In genomic region chr2:223887127-223887526, GRCh38 we compare ENCODE assay signal across 2 cellular contexts.
TF ChIP-seq lines count a peak whose summit lies in the region.

No MANE protein-coding gene starts in this region.

TF ChIP-seq in IMR-90, 13 proteins besides CTCF, POLR2A, EP300 and RAD21:
- TF ChIP-seq CEBPB (IDR thresholded peaks at IDR 0.05; ENCODE audit: low read depth, low read length) (no peak), SMC3 (IDR thresholded peaks at IDR 0.05; ENCODE audit: low read depth, low read length) (no peak), MAZ (IDR thresholded peaks at IDR 0.05; ENCODE audit: borderline replicate concordance, low read depth, low read length) (no peak), CHD1 (IDR thresholded peaks at IDR 0.05; ENCODE audit: low read depth, low read length) (no peak), MXI1 (IDR thresholded peaks at IDR 0.05; ENCODE audit: borderline replicate concordance, low read depth, low read length) (no peak), ELK1 (IDR thresholded peaks at IDR 0.05; ENCODE audit: borderline replicate concordance, low read depth, low read length) (no peak), FOS (IDR thresholded peaks at IDR 0.05; ENCODE audit: low read depth, low read length) (no peak), BHLHE40 (IDR thresholded peaks at IDR 0.05; ENCODE audit: low read depth, low read length) (no peak), MAFK (IDR thresholded peaks at IDR 0.05; ENCODE audit: low read depth, low read length) (no peak), USF2 (IDR thresholded peaks at IDR 0.05; ENCODE audit: low read depth, low read length) (no peak), NFE2L2 (IDR thresholded peaks at IDR 0.05; ENCODE audit: low read depth, low read length) (no peak), RCOR1 (IDR thresholded peaks at IDR 0.05; ENCODE audit: insufficient replicate concordance, low read length) (no peak), RFX5 (IDR thresholded peaks at IDR 0.05; ENCODE audit: low read depth, low read length) (no peak)

TF ChIP-seq in WTC11, 78 proteins besides CTCF, POLR2A, EP300 and RAD21:
- TF ChIP-seq EMX1 (CRISPR knock-in tag; IDR thresholded peaks at IDR 0.05) (no peak), ZNF425 (CRISPR knock-in tag; conservative IDR thresholded peaks at IDR 0.05) (no peak), NR2C2 (CRISPR knock-in tag; IDR thresholded peaks at IDR 0.05) (no peak), ZNF512 (CRISPR knock-in tag; IDR thresholded peaks at IDR 0.05; ENCODE audit: borderline replicate concordance) (no peak), ARID4B (CRISPR knock-in tag; IDR thresholded peaks at IDR 0.05; ENCODE audit: borderline replicate concordance) (no peak), FOXK1 (CRISPR knock-in tag; IDR thresholded peaks at IDR 0.05) (no peak), NFATC4 (CRISPR knock-in tag; IDR thresholded peaks at IDR 0.05) (no peak), ERG (CRISPR knock-in tag; IDR thresholded peaks at IDR 0.05) (no peak), CBFB (CRISPR knock-in tag; IDR thresholded peaks at IDR 0.05; ENCODE audit: low read depth) (no peak), SOX15 (CRISPR knock-in tag; IDR thresholded peaks at IDR 0.05) (no peak), ATF2 (CRISPR knock-in tag; IDR thresholded peaks at IDR 0.05; ENCODE audit: borderline replicate concordance, low read depth) (no peak), RORB (CRISPR knock-in tag; IDR thresholded peaks at IDR 0.05) (no peak), ATF3 (CRISPR knock-in tag; conservative IDR thresholded peaks at IDR 0.05) (no peak), MYBL2 (CRISPR knock-in tag; IDR thresholded peaks at IDR 0.05) (no peak), E2F4 (CRISPR knock-in tag; IDR thresholded peaks at IDR 0.05; ENCODE audit: borderline replicate concordance, low read depth) (no peak), STAT6 (CRISPR knock-in tag; conservative IDR thresholded peaks at IDR 0.05; ENCODE audit: low read depth) (no peak), CREB1 (CRISPR knock-in tag; IDR thresholded peaks at IDR 0.05) (no peak), HMGXB4 (CRISPR knock-in tag; IDR thresholded peaks at IDR 0.05) (no peak), ELF4 (CRISPR knock-in tag; IDR thresholded peaks at IDR 0.05; ENCODE audit: low read depth) (no peak)
